In the genomic region with DNA sequence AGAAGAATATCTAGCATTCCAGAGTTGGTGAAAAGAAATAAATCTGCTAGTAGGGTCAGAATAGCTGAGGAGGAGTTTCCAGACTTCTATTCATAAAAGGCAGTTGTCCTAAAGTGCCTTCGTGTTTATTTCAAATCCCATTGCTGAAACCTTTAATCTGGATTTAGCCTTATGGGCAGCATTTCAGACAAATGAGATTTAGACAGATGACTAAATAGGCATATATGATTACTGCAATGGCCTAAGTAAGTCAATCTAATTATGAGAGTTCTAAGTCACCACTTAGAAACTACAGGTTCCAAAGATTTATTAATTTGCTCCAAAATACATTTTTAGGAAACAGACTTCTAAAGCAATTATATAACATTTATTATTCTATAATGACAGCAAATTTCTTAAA, we compare ENCODE assay signal across 18 cellular contexts.
A peak's percentile ranks its signal among the peaks of the same experiment; 100 is the strongest.
DNase-seq lines count a peak whose midpoint lies in the region; ATAC-seq and TF ChIP-seq lines count a peak whose summit lies in the region.
"Had no signal": no experiment of that assay in that cellular context is flagged by ENCODE, and none has a peak within 500 bp of the region (broad histone marks: within the 10 kb centered on the region; RNA-seq: fewer than 3 reads in every experiment).

No MANE protein-coding gene starts in this region.

- TF ChIP-seq CTCF in BE2C (IDR thresholded peaks at IDR 0.05; ENCODE audit: low read depth, low read length) (no peak), retinal pigment epithelial cell (conservative IDR thresholded peaks at IDR 0.05; ENCODE audit: low read depth, low read length) (no peak)

- H3K4me3 ChIP-seq in BE2C (ENCODE audit: low read depth, low read length): peak overlapping the region; percentile 21
- no peak overlapping the region for H3K4me3 ChIP-seq in retinal pigment epithelial cell (ENCODE audit: low read length)
- H3K4me3 ChIP-seq: BLaER1 treated with 17β-estradiol and CSF1 and Interleukin-3, amounts not matched to agents 10 nM and 100 nM; GM12878; GM23248 had no signal

- H3K36me3 ChIP-seq in BE2C: no peaks in the 10 kb centered on the region
- H3K36me3 ChIP-seq: BLaER1 treated with 17β-estradiol and CSF1 and Interleukin-3, amounts not matched to agents 10 nM and 100 nM had no signal

- DNase-seq in BE2C: no peak
- DNase-seq in NCI-H82 treated with DMSO at 0.1 percent for 48 hours (lab: John Stamatoyannopoulos, UW; ENCODE audit: unreplicated experiment): peak; percentile 96
- DNase-seq in retinal pigment epithelial cell (ENCODE audit: low read depth): peak; percentile 81
- DNase-seq in SKM-1 (lab: John Stamatoyannopoulos, UW; ENCODE audit: unreplicated experiment): no peak
- no peak for DNase-seq in COLO668 (lab: John Stamatoyannopoulos, UW; ENCODE audit: unreplicated experiment)
- DNase-seq: Calu3; CD4-positive, alpha-beta T cell; CD8-positive, alpha-beta memory T cell; COR-L47; DMS153; DND-41; GM23248; H7 had no signal

- peak; percentile 55 for ATAC-seq in SK-N-SH treated with all-trans-retinoic acid at 6 μM for 48 hours
- ATAC-seq in GM18858 (IDR thresholded peaks at IDR 0.05; ENCODE audit: unreplicated experiment): no peak
- no peak for ATAC-seq in GM21526 (IDR thresholded peaks at IDR 0.05; ENCODE audit: low FRiP score, unreplicated experiment)
- ATAC-seq: GM12878 had no signal

- H3K4me1 ChIP-seq in BE2C: peaks cover 45% of the 10 kb centered on the region

- no peaks in the 10 kb centered on the region for H3K27me3 ChIP-seq in BE2C
- H3K27me3 ChIP-seq: BLaER1 treated with 17β-estradiol and CSF1 and Interleukin-3, amounts not matched to agents 10 nM and 100 nM had no signal

- H3K9me3 ChIP-seq in BE2C: no peaks in the 10 kb centered on the region
- H3K9me3 ChIP-seq: BLaER1 treated with 17β-estradiol and CSF1 and Interleukin-3, amounts not matched to agents 10 nM and 100 nM had no signal

TF ChIP-seq in SK-N-SH treated with all-trans-retinoic acid at 6 μM for 48 hours, 23 proteins besides CTCF, POLR2A, EP300 and RAD21:
- TF ChIP-seq ZNF70 (CRISPR knock-in tag; IDR thresholded peaks at IDR 0.05) (no peak), ISL1 (CRISPR knock-in tag; IDR thresholded peaks at IDR 0.05) (peak; percentile 96), ZNF8 (CRISPR knock-in tag; IDR thresholded peaks at IDR 0.05) (no peak), CSDC2 (CRISPR knock-in tag; IDR thresholded peaks at IDR 0.05) (no peak), ZNF565 (CRISPR knock-in tag; conservative IDR thresholded peaks at IDR 0.05; ENCODE audit: low read depth) (no peak), TCF4 (CRISPR knock-in tag; IDR thresholded peaks at IDR 0.05; ENCODE audit: borderline replicate concordance) (no peak), PPARA (CRISPR knock-in tag; IDR thresholded peaks at IDR 0.05; ENCODE audit: borderline replicate concordance) (no peak), ESRRG (CRISPR knock-in tag; IDR thresholded peaks at IDR 0.05) (no peak), SNAI2 (CRISPR knock-in tag; IDR thresholded peaks at IDR 0.05) (0 out of 2 replicates have a peak, but pooled peaks have one; percentile 27), BACH2 (CRISPR knock-in tag; IDR thresholded peaks at IDR 0.05; ENCODE audit: borderline replicate concordance) (no peak), TOX (CRISPR knock-in tag; IDR thresholded peaks at IDR 0.05; ENCODE audit: borderline replicate concordance) (no peak), ZC3H10 (CRISPR knock-in tag; IDR thresholded peaks at IDR 0.05) (peak; percentile 94)
- TF ChIP-seq, protein P1, sequence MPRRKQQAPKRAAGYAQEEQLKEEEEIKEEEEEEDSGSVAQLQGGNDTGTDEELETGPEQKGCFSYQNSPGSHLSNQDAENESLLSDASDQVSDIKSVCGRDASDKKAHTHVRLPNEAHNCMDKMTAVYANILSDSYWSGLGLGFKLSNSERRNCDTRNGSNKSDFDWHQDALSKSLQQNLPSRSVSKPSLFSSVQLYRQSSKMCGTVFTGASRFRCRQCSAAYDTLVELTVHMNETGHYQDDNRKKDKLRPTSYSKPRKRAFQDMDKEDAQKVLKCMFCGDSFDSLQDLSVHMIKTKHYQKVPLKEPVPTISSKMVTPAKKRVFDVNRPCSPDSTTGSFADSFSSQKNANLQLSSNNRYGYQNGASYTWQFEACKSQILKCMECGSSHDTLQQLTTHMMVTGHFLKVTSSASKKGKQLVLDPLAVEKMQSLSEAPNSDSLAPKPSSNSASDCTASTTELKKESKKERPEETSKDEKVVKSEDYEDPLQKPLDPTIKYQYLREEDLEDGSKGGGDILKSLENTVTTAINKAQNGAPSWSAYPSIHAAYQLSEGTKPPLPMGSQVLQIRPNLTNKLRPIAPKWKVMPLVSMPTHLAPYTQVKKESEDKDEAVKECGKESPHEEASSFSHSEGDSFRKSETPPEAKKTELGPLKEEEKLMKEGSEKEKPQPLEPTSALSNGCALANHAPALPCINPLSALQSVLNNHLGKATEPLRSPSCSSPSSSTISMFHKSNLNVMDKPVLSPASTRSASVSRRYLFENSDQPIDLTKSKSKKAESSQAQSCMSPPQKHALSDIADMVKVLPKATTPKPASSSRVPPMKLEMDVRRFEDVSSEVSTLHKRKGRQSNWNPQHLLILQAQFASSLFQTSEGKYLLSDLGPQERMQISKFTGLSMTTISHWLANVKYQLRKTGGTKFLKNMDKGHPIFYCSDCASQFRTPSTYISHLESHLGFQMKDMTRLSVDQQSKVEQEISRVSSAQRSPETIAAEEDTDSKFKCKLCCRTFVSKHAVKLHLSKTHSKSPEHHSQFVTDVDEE (CRISPR knock-in tag; IDR thresholded peaks at IDR 0.05): no peak
- TF ChIP-seq, protein P2, sequence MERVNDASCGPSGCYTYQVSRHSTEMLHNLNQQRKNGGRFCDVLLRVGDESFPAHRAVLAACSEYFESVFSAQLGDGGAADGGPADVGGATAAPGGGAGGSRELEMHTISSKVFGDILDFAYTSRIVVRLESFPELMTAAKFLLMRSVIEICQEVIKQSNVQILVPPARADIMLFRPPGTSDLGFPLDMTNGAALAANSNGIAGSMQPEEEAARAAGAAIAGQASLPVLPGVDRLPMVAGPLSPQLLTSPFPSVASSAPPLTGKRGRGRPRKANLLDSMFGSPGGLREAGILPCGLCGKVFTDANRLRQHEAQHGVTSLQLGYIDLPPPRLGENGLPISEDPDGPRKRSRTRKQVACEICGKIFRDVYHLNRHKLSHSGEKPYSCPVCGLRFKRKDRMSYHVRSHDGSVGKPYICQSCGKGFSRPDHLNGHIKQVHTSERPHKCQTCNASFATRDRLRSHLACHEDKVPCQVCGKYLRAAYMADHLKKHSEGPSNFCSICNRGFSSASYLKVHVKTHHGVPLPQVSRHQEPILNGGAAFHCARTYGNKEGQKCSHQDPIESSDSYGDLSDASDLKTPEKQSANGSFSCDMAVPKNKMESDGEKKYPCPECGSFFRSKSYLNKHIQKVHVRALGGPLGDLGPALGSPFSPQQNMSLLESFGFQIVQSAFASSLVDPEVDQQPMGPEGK (CRISPR knock-in tag; IDR thresholded peaks at IDR 0.05; ENCODE audit: borderline replicate concordance): peak; percentile 23; the same call in 1 of the 2 replicates
- TF ChIP-seq, protein P3, sequence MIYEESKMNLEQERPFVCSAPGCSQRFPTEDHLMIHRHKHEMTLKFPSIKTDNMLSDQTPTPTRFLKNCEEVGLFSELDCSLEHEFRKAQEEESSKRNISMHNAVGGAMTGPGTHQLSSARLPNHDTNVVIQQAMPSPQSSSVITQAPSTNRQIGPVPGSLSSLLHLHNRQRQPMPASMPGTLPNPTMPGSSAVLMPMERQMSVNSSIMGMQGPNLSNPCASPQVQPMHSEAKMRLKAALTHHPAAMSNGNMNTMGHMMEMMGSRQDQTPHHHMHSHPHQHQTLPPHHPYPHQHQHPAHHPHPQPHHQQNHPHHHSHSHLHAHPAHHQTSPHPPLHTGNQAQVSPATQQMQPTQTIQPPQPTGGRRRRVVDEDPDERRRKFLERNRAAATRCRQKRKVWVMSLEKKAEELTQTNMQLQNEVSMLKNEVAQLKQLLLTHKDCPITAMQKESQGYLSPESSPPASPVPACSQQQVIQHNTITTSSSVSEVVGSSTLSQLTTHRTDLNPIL (CRISPR knock-in tag; IDR thresholded peaks at IDR 0.05; ENCODE audit: low read depth): peak; percentile 46; the same call in 1 of the 2 replicates
- TF ChIP-seq, protein P4, sequence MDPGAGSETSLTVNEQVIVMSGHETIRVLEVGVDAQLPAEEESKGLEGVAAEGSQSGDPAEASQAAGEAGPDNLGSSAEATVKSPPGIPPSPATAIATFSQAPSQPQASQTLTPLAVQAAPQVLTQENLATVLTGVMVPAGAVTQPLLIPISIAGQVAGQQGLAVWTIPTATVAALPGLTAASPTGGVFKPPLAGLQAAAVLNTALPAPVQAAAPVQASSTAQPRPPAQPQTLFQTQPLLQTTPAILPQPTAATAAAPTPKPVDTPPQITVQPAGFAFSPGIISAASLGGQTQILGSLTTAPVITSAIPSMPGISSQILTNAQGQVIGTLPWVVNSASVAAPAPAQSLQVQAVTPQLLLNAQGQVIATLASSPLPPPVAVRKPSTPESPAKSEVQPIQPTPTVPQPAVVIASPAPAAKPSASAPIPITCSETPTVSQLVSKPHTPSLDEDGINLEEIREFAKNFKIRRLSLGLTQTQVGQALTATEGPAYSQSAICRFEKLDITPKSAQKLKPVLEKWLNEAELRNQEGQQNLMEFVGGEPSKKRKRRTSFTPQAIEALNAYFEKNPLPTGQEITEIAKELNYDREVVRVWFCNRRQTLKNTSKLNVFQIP (CRISPR knock-in tag; IDR thresholded peaks at IDR 0.05; ENCODE audit: borderline replicate concordance, low read depth): no peak

Comparison
In these comparisons a context has a peak if more than half of its experiments do, and no peak if none do; other contexts are left out.
1. DNase-seq: peak in NCI-H82 treated with DMSO at 0.1 percent for 48 hours (single experiment) and retinal pigment epithelial cell (single experiment); none in BE2C (single experiment), SKM-1 (single experiment) and COLO668 (single experiment).